Comparison of ENCODE assay signal across 19 cellular contexts in genomic region chr12:101982307-101982706, GRCh38.
"Had no signal": no experiment of that assay in that cellular context is flagged by ENCODE, and none has a peak within 500 bp of the region (broad histone marks: within the 10 kb centered on the region; RNA-seq: fewer than 3 reads in every experiment).

No MANE protein-coding gene starts in this region.

- H3K27me3 ChIP-seq: SJCRH30 had no signal

- H3K4me1 ChIP-seq: SJCRH30 had no signal

- H3K4me3 ChIP-seq: K562, SJCRH30 had no signal

- DNase-seq: Kasumi-1, MM.1S, NCI-H1092 treated with DMSO at 0.1 percent for 48 hours, NCI-H1436, NCI-H187, NCI-H2029, NCI-H2081 treated with DMSO at 0.1 percent for 48 hours, NCI-H2171, NCI-H226, NCI-H446, NCI-H510A, NCI-H524 treated with DMSO at 0.1 percent for 48 hours, NCI-H69, NCI-H774, RPMI8226, SHP77 treated with DMSO at 0.1 percent for 48 hours, SJCRH30 had no signal

- ATAC-seq: K562 had no signal

- H3K36me3 ChIP-seq: SJCRH30 had no signal

- H3K27ac ChIP-seq: KMS-11, SJCRH30 had no signal

- H3K9me3 ChIP-seq: SJCRH30 had no signal
